Comparison of ENCODE assay signal across 1 cellular context in the genomic region with DNA sequence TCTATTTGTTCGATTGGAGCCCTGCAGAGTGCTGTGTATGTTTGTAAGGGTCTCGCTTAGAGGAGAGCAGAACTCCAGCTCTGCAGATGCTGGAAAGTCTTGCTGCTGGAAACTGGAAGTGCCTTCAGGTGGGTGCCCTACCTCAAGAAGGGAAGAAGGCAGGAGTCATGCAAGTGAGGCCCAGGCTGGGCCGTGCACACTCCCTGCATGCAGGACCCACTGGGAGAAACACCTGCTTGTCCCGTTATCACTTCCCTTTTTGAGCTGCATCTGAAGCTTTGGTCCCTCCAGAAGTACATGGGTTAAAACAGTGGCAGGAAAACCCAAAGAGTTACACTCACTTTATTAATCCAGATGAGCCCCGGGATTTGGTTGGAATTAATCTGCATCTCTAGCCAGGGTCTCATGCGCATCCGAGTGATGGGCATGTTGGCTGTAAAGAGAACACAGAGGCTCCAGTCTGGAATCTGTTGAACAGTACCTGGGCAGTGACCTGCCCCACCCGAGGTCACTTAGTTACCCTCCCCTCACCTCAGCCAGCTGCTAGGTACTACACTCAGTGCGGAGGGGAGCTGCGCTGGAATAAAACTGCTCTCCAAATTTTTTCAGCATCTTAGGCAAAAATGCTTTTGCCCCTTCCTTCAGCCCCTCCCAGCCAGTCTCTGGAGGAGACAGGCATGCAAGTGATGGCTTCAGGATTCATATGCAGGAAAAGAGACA.
TF ChIP-seq lines count a peak whose summit lies in the region.

No MANE protein-coding gene starts in this region.

TF ChIP-seq in K562, 482 proteins besides CTCF, POLR2A, EP300 and RAD21:
- TF ChIP-seq DMBX1 (CRISPR knock-in tag; IDR thresholded peaks at IDR 0.05; ENCODE audit: borderline replicate concordance) (no peak), SPI1 (IDR thresholded peaks at IDR 0.05; ENCODE audit: borderline replicate concordance, low read depth, low read length) (peak; percentile 80; the same call in 1 of the 2 replicates), RBFOX2 (IDR thresholded peaks at IDR 0.05; ENCODE audit: low read depth, low read length) (no peak)
